Comparison of ENCODE assay signal across 1 cellular context in the genomic region with DNA sequence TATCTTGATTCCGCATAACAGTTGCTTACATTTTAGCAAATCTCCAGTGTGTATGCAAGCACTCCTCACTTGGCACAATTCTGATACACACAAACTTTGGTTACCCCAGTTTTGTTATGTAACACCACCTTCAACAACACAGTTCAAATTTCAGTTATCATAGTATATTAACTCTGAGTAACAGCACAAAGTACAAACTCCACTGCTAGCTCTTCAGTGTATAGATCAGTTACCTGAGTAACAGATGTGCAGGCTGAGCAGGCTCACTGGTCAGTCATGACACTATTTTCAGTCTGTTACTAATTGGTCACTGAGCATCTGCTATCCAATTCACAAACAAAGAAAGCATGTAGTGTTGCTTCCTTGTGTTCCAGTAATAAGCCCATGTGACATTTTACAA.
TF ChIP-seq lines count a peak whose summit lies in the region.

No MANE protein-coding gene starts in this region.

TF ChIP-seq in liver, 16 proteins besides CTCF, POLR2A, EP300 and RAD21 (continued from another document):
- TF ChIP-seq REST (IDR thresholded peaks at IDR 0.05): peak; percentile 19
- peak; percentile 98 to 99 for TF ChIP-seq HNF4A (conservative IDR thresholded peaks at IDR 0.05)
- TF ChIP-seq GABPA (IDR thresholded peaks at IDR 0.05 in 1 of 2, conservative IDR thresholded peaks at IDR 0.05 in 1 of 2): no peak
